ENCODE assay signal across 24 cellular contexts in genomic region chr3:184700759-184701158, GRCh38.
"Had no signal": no experiment of that assay in that cellular context is flagged by ENCODE, and none has a peak within 500 bp of the region (broad histone marks: within the 10 kb centered on the region; RNA-seq: fewer than 3 reads in every experiment).

No MANE protein-coding gene starts in this region.

- H3K36me3 ChIP-seq: colonic mucosa, esophagus squamous epithelium, gastrocnemius medialis, left lung, lower lobe of right lung had no signal

- H3K4me3 ChIP-seq: colonic mucosa, esophagus squamous epithelium, gastrocnemius medialis, left lung, lower lobe of right lung, mucosa of descending colon had no signal

- DNase-seq: colonic mucosa; cortex of kidney; effector CD8-positive, alpha-beta T cell; effector memory CD8-positive, alpha-beta T cell; endodermal cell; erythroblast; esophagus squamous epithelium; foreskin fibroblast; foreskin melanocyte; gastrocnemius medialis; glutamatergic neuron; hippocampal formation; left cardiac atrium; left lung; left ventricle myocardium superior; lower lobe of right lung; mesenchymal stem cell; mucosa of descending colon; naive B cell; naive thymus-derived CD8-positive, alpha-beta T cell had no signal

- H3K4me1 Mint-ChIP-seq: naive B cell; naive thymus-derived CD8-positive, alpha-beta T cell had no signal

- H3K27ac Mint-ChIP-seq: dendritic cell treated with granulocyte-macrophage colony-stimulating factor and Interleukin-4, amounts not matched to agents 40 ng/mL and 50 ng/mL, for 4 days; effector memory CD8-positive, alpha-beta T cell; endodermal cell; mesothelial cell of epicardium; naive B cell; naive thymus-derived CD8-positive, alpha-beta T cell had no signal

- H3K9me3 ChIP-seq: colonic mucosa, esophagus squamous epithelium, gastrocnemius medialis, left lung, lower lobe of right lung, mucosa of descending colon had no signal

- H3K4me3 Mint-ChIP-seq: dendritic cell treated with granulocyte-macrophage colony-stimulating factor and Interleukin-4, amounts not matched to agents 40 ng/mL and 50 ng/mL, for 4 days; effector memory CD8-positive, alpha-beta T cell; endodermal cell; mesothelial cell of epicardium; naive B cell; naive thymus-derived CD8-positive, alpha-beta T cell had no signal

- H3K4me1 ChIP-seq: colonic mucosa, gastrocnemius medialis had no signal

- H3K36me3 Mint-ChIP-seq: naive thymus-derived CD8-positive, alpha-beta T cell had no signal

- H3K27ac ChIP-seq: colonic mucosa, epithelial cell of prostate, esophagus squamous epithelium, gastrocnemius medialis, left lung, lower lobe of right lung had no signal

- H3K9me3 Mint-ChIP-seq: dendritic cell treated with granulocyte-macrophage colony-stimulating factor and Interleukin-4, amounts not matched to agents 40 ng/mL and 50 ng/mL, for 4 days; effector memory CD8-positive, alpha-beta T cell; naive B cell; naive thymus-derived CD8-positive, alpha-beta T cell had no signal

- ATAC-seq: effector memory CD8-positive, alpha-beta T cell; esophagus mucosa; gastrocnemius medialis; left cardiac atrium; left lung; left ventricle myocardium superior; lower lobe of right lung; mucosa of descending colon; naive thymus-derived CD8-positive, alpha-beta T cell had no signal
